In genomic region chr17:30602027-30602795, GRCh38 we compare ENCODE assay signal across 8 cellular contexts.
A peak's percentile ranks its signal among the peaks of the same experiment; 100 is the strongest.
DNase-seq lines count a peak whose midpoint lies in the region; ATAC-seq, FAIRE-seq and TF ChIP-seq lines count a peak whose summit lies in the region.
"Not testable (repeated sequence)": the region's sequence is repeated elsewhere in the genome, so short reads cannot be mapped to it uniquely, and the experiment has no call there.

No MANE protein-coding gene starts in this region.

- not testable (repeated sequence) for H3K27me3 Mint-ChIP-seq in CD4-positive, alpha-beta T cell; HFFc6 (ENCODE audit: insufficient read depth); activated CD8-positive, alpha-beta T cell treated with anti-CD3 and anti-CD28 coated beads, Interleukin-2, amount 10 ng/mL, durations not matched to agents 7 days and 5 days (ENCODE audit: low read depth)

- H3K27me3 ChIP-seq in CD4-positive, alpha-beta T cell (ENCODE audit: control insufficient read depth, insufficient read depth, low read length); bronchial epithelial cell (ENCODE audit: control insufficient read depth, insufficient read depth, low read length); mucosa of rectum (ENCODE audit: control insufficient read depth in 2 of 2, insufficient read depth in 2 of 2, low read length in 2 of 2): not testable (repeated sequence)

- not testable (repeated sequence) for H3K27ac ChIP-seq in CD4-positive, alpha-beta T cell (ENCODE audit: low read depth, low read length); OCI-LY7 (ENCODE audit: low read depth, low read length, poor library complexity, severe bottlenecking); mucosa of rectum (ENCODE audit: low read depth in 2 of 2, low read length in 2 of 2)

- not testable (repeated sequence) for H3K36me3 ChIP-seq in OCI-LY7 (ENCODE audit: insufficient read depth, low read length); bronchial epithelial cell (ENCODE audit: control insufficient read depth, insufficient read depth, low read length); mucosa of rectum (ENCODE audit: control insufficient read depth in 2 of 2, insufficient read depth in 2 of 2, low read length in 2 of 2)

- POLR2A ChIA-PET in CD4-positive, alpha-beta T cell (lab: Charles Lee); OCI-LY7 (lab: Charles Lee); activated CD8-positive, alpha-beta T cell treated with anti-CD3 and anti-CD28 coated beads, Interleukin-2, amount 10 ng/mL, durations not matched to agents 7 days and 5 days (lab: Charles Lee): not testable (repeated sequence)

- not testable (repeated sequence) for H3K9me3 Mint-ChIP-seq in CD4-positive, alpha-beta T cell; HFFc6; activated CD8-positive, alpha-beta T cell treated with anti-CD3 and anti-CD28 coated beads, Interleukin-2, amount 10 ng/mL, durations not matched to agents 7 days and 5 days (ENCODE audit: insufficient read depth); stimulated activated effector memory CD8-positive, alpha-beta T cell treated with anti-CD3 and anti-CD28 coated beads, Interleukin-12 subunit alpha, Interleukin-12 subunit beta, amount 100 ng/mL, for 72 hours

- H3K4me1 Mint-ChIP-seq in CD4-positive, alpha-beta T cell (ENCODE audit: low read depth): peaks cover 28% of the 10 kb centered on the region
- peaks cover 57% of the 10 kb centered on the region for H3K4me1 Mint-ChIP-seq in HFFc6 (ENCODE audit: low read depth)
- peaks cover 21% of the 10 kb centered on the region for H3K4me1 Mint-ChIP-seq in activated CD8-positive, alpha-beta T cell treated with anti-CD3 and anti-CD28 coated beads, Interleukin-2, amount 10 ng/mL, durations not matched to agents 7 days and 5 days (ENCODE audit: low read depth)
- H3K4me1 Mint-ChIP-seq in stimulated activated effector memory CD8-positive, alpha-beta T cell treated with anti-CD3 and anti-CD28 coated beads, Interleukin-12 subunit alpha, Interleukin-12 subunit beta, amount 100 ng/mL, for 72 hours: not testable (repeated sequence)

- peak overlapping the region; percentile 77 for H3K4me3 ChIP-seq in OCI-LY7 (ENCODE audit: low read depth, low read length, poor library complexity, severe bottlenecking)
- H3K4me3 ChIP-seq in bronchial epithelial cell (ENCODE audit: low read depth, low read length): peak overlapping the region; percentile 21
- H3K4me3 ChIP-seq in foreskin fibroblast (ENCODE audit: low read depth in 1 of 2, low read length in 2 of 2): peak overlapping the region; percentile 54 to 90
- peak overlapping the region; percentile 16 to 56 for H3K4me3 ChIP-seq in mucosa of rectum (ENCODE audit: low read length in 2 of 2)

- not testable (repeated sequence) for TF ChIP-seq CTCF in CD4-positive, alpha-beta T cell (IDR thresholded peaks at IDR 0.05); HFFc6 (IDR thresholded peaks at IDR 0.05); OCI-LY7 (conservative IDR thresholded peaks at IDR 0.05; ENCODE audit: low read length); bronchial epithelial cell (IDR thresholded peaks at IDR 0.05; ENCODE audit: insufficient read depth, low read length, severe bottlenecking); foreskin fibroblast (IDR thresholded peaks at IDR 0.05; ENCODE audit: low read depth, low read length)

- TSS peak; percentile 53 for BruUV-seq in OCI-LY7 (replicated peaks; lab: Mats Ljungman, UMichigan)

- not testable (repeated sequence) for H3K36me3 Mint-ChIP-seq in CD4-positive, alpha-beta T cell (ENCODE audit: low read depth); HFFc6 (ENCODE audit: low read depth); activated CD8-positive, alpha-beta T cell treated with anti-CD3 and anti-CD28 coated beads, Interleukin-2, amount 10 ng/mL, durations not matched to agents 7 days and 5 days (ENCODE audit: low read depth); stimulated activated effector memory CD8-positive, alpha-beta T cell treated with anti-CD3 and anti-CD28 coated beads, Interleukin-12 subunit alpha, Interleukin-12 subunit beta, amount 100 ng/mL, for 72 hours

- not testable (repeated sequence) for H3K27ac Mint-ChIP-seq in CD4-positive, alpha-beta T cell; activated CD8-positive, alpha-beta T cell treated with anti-CD3 and anti-CD28 coated beads, Interleukin-2, amount 10 ng/mL, durations not matched to agents 7 days and 5 days; stimulated activated effector memory CD8-positive, alpha-beta T cell treated with anti-CD3 and anti-CD28 coated beads, Interleukin-12 subunit alpha, Interleukin-12 subunit beta, amount 100 ng/mL, for 72 hours
- peak overlapping the region; percentile 51 for H3K27ac Mint-ChIP-seq in HFFc6

- not testable (repeated sequence) for DNase-seq in CD4-positive, alpha-beta T cell; HFFc6; OCI-LY7 (ENCODE audit: low spot score); activated CD8-positive, alpha-beta T cell treated with anti-CD3 and anti-CD28 coated beads, Interleukin-2, amount 10 ng/mL, durations not matched to agents 7 days and 5 days; bronchial epithelial cell (ENCODE audit: low read depth); foreskin fibroblast; stimulated activated effector memory CD8-positive, alpha-beta T cell treated with anti-CD3 and anti-CD28 coated beads, Interleukin-12 subunit alpha, Interleukin-12 subunit beta, amount 100 ng/mL, for 72 hours (ENCODE audit: low spot score in 2 of 2)

- H3K79me2 ChIP-seq in OCI-LY7 (ENCODE audit: insufficient read depth, low read depth, low read length): peaks cover 53% of the 10 kb centered on the region

- H3K4me1 ChIP-seq in OCI-LY7 (ENCODE audit: insufficient read depth, low read length, poor library complexity, severe bottlenecking) (peaks cover 29% of the 10 kb centered on the region), mucosa of rectum (ENCODE audit: control insufficient read depth in 2 of 2, insufficient read depth in 2 of 2, low read length in 2 of 2) (peaks cover 8 to 14% of the 10 kb centered on the region in 2 donors)

- FAIRE-seq in bronchial epithelial cell (lab: Jason Lieb, UNC): not testable (repeated sequence)

- not testable (repeated sequence) for H3K9me3 ChIP-seq in CD4-positive, alpha-beta T cell (ENCODE audit: control insufficient read depth, low read length); OCI-LY7 (ENCODE audit: low read length); mucosa of rectum (ENCODE audit: control insufficient read depth in 2 of 2, low read length in 2 of 2)

- CTCF ChIA-PET in CD4-positive, alpha-beta T cell (lab: Charles Lee); OCI-LY7 (lab: Charles Lee; ENCODE audit: unreplicated experiment): not testable (repeated sequence)
- CTCF ChIA-PET in activated CD8-positive, alpha-beta T cell treated with anti-CD3 and anti-CD28 coated beads, Interleukin-2, amount 10 ng/mL, durations not matched to agents 7 days and 5 days (lab: Charles Lee): interaction anchor here (0.5 kb wide), 1 partner anchor 110 kb away, joined by 3 read pairs; no protein-coding TSS in a partner anchor

- intact Hi-C loops in CD4-positive, alpha-beta T cell (cut with DNase I, micrococcal nuclease): not testable (repeated sequence)
- intact Hi-C loops in OCI-LY7 (cut with micrococcal nuclease; ENCODE audit: unreplicated experiment): loop anchor here (5.0 kb wide), 2 partner anchors 105 to 220 kb away; partner anchors contain the start of gene CRLF3

- H3K9me2 ChIP-seq in OCI-LY7 (ENCODE audit: insufficient read depth, low read length): not testable (repeated sequence)

- H4K20me1 ChIP-seq in OCI-LY7 (ENCODE audit: insufficient read depth, low read length): not testable (repeated sequence)

- H3K4me2 ChIP-seq in OCI-LY7 (ENCODE audit: low read length): peak overlapping the region; percentile 59

- H3K9ac ChIP-seq in mucosa of rectum (ENCODE audit: low read depth in 1 of 2, low read length in 2 of 2): peak overlapping the region in 1 of 2 donors; percentile 17

- peak overlapping the region; percentile 90 for H3K4me3 Mint-ChIP-seq in CD4-positive, alpha-beta T cell
- peak overlapping the region; percentile 93 for H3K4me3 Mint-ChIP-seq in HFFc6
- H3K4me3 Mint-ChIP-seq in activated CD8-positive, alpha-beta T cell treated with anti-CD3 and anti-CD28 coated beads, Interleukin-2, amount 10 ng/mL, durations not matched to agents 7 days and 5 days: peak overlapping the region; percentile 95
- peak overlapping the region; percentile 90 for H3K4me3 Mint-ChIP-seq in stimulated activated effector memory CD8-positive, alpha-beta T cell treated with anti-CD3 and anti-CD28 coated beads, Interleukin-12 subunit alpha, Interleukin-12 subunit beta, amount 100 ng/mL, for 72 hours

- H2AFZ ChIP-seq in OCI-LY7 (ENCODE audit: low read length): not testable (repeated sequence)

- not testable (repeated sequence) for ATAC-seq in CD4-positive, alpha-beta T cell (ENCODE audit: poor library complexity); activated CD8-positive, alpha-beta T cell treated with anti-CD3 and anti-CD28 coated beads, Interleukin-2, amount 10 ng/mL, durations not matched to agents 7 days and 5 days; stimulated activated effector memory CD8-positive, alpha-beta T cell treated with anti-CD3 and anti-CD28 coated beads, Interleukin-12 subunit alpha, Interleukin-12 subunit beta, amount 100 ng/mL, for 72 hours

Comparison
In these comparisons a context has a peak if more than half of its experiments do, and no peak if none do; other contexts are left out.
1. H3K4me3 ChIP-seq: peak in every context shown above with its lines; median percentile 77 in OCI-LY7; 72 in foreskin fibroblast; 36 in mucosa of rectum; 21 in bronchial epithelial cell.